32 cellular contexts compared by ENCODE assay signal in genomic region chr6:3360727-3361045, GRCh38.
"Had no signal": no experiment of that assay in that cellular context is flagged by ENCODE, and none has a peak within 500 bp of the region (broad histone marks: within the 10 kb centered on the region; RNA-seq: fewer than 3 reads in every experiment).

No MANE protein-coding gene starts in this region.

- H3K36me3 ChIP-seq: adrenal gland, breast epithelium had no signal

- H3K9me3 ChIP-seq: adrenal gland, body of pancreas, breast epithelium had no signal

- H3K27me3 ChIP-seq: adrenal gland, body of pancreas, breast epithelium had no signal

- FAIRE-seq: astrocyte had no signal

- H3K27ac ChIP-seq: adrenal gland, breast epithelium, VCaP had no signal

- ATAC-seq: activated CD8-positive, alpha-beta memory T cell treated with anti-CD3 and anti-CD28 coated beads, Interleukin-2, amount 10 ng/mL, durations not matched to agents 7 days and 5 days; activated naive CD4-positive, alpha-beta T cell treated with anti-CD3 and anti-CD28 coated beads, Interleukin-2, amount 50 U/mL, for 72 hours; body of pancreas; Panc1; SK-N-SH treated with all-trans-retinoic acid at 6 μM for 48 hours; T-cell had no signal

- H3K4me3 ChIP-seq: adrenal gland, body of pancreas, breast epithelium had no signal

- DNase-seq: activated B cell treated with CpG ODN at 0.5 μM for 24 hours; activated CD4-positive, alpha-beta memory T cell treated with anti-CD3 and anti-CD28 coated beads, Interleukin-2, amount 10 ng/mL, durations not matched to agents 7 days and 5 days; activated CD4-positive, alpha-beta T cell treated with anti-CD3 and anti-CD28 coated beads for 48 hours; activated CD4-positive, CD25-positive, alpha-beta regulatory T cell treated with anti-CD3 and anti-CD28 coated beads, Interleukin-2, amount 50 U/mL, for 72 hours; activated CD8-positive, alpha-beta memory T cell treated with anti-CD3 and anti-CD28 coated beads for 24 hours; activated CD8-positive, alpha-beta memory T cell treated with anti-CD3 and anti-CD28 coated beads, Interleukin-2, amount 10 ng/mL, durations not matched to agents 7 days and 5 days; activated CD8-positive, alpha-beta memory T cell treated with anti-CD3 and anti-CD28 coated beads, Interleukin-2, amount 50 U/mL, for 48 hours; activated gamma-delta T cell treated with Interleukin-2 at 50 U/mL for 16 hours; activated naive CD4-positive, alpha-beta T cell treated with anti-CD3 and anti-CD28 coated beads for 36 hours; activated T-cell treated with anti-CD3 and anti-CD28 coated beads, Interleukin-2, amount 50 U/mL, for 48 hours; adrenal gland; body of pancreas; Karpas-422; NCI-H1105; NCI-H1436; NCI-H1694; NCI-H1930; NCI-H2081 treated with DMSO at 0.1 percent for 48 hours; NCI-H226; NCI-H446 treated with DMSO at 0.1 percent for 48 hours; NCI-H524; NCI-H69; SHP77 treated with DMSO at 0.1 percent for 48 hours; T-cell; T-helper 2 cell; T-helper 9 cell had no signal
